In the genomic region with DNA sequence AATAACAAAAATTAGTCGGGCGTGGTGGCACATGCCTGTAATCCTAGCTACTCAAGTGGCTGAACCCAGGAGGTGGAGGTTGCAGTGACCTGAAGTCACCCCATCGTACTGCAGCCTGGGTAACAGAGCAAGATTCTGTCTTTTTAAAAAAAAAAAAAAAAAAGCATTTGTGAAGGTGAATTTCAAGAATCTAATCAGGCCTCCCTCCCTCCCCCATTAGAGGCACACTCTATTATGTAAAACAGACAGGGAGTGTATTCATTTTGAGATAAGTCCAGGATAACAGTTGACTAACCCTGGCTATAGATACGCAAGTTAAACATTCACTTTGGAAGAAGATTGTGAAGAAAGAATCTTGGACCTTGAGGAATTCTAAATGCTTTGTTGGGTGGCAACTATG, we compare ENCODE assay signal across 9 cellular contexts. TPM values are rescaled to one million over a fixed set of nuclear protein-coding genes. Genes with fewer than 3 reads are reported as not detected.
DNase-seq lines count a peak whose midpoint lies in the region; ATAC-seq and TF ChIP-seq lines count a peak whose summit lies in the region.
"Had no signal": no experiment of that assay in that cellular context is flagged by ENCODE, and none has a peak within 500 bp of the region (broad histone marks: within the 10 kb centered on the region; RNA-seq: fewer than 3 reads in every experiment).

No MANE protein-coding gene starts in this region.

- H3K4ac ChIP-seq in mesendoderm (ENCODE audit: low read depth, low read length) = no peak overlapping the region

- TF ChIP-seq EP300 in upper lobe of left lung (IDR thresholded peaks at IDR 0.05) = no peak

- DNase-seq in heart right ventricle (no peak), left cardiac atrium (no peak), mesendoderm (peak; percentile 73), upper lobe of left lung (no peak), HCEC 1CT (no peak)
- DNase-seq: NCI-H1694 treated with DMSO at 0.1 percent for 48 hours had no signal

- intact Hi-C loops in heart right ventricle (cut with DNase I) (loop anchor here in 4 of 10 donors (5.0 to 10.0 kb wide), 5 partner anchors 235 to 300 kb away; partner anchors contain the start of gene AMN1 (in 2 of the 4)), left cardiac atrium (cut with DNase I) (no loop called here)

- H3K9me3 ChIP-seq in heart right ventricle (peaks cover 0 to 4% (median 0%) of the 10 kb centered on the region in 11 donors), upper lobe of left lung (no peaks in the 10 kb centered on the region)

- H3K27ac ChIP-seq in heart right ventricle (peak overlapping the region in 3 of 10 donors; percentile 96 to 97 (median 96)), mesendoderm (ENCODE audit: low read depth, low read length) (peak overlapping the region; percentile 28), upper lobe of left lung (peak overlapping the region in 3 of 4 donors; percentile 42 to 97 (median 50))

- H3K36me3 ChIP-seq in heart right ventricle (peaks cover 0 to 59% (median 0%) of the 10 kb centered on the region in 9 donors), mesendoderm (ENCODE audit: control insufficient read depth, insufficient read depth, low read length) (no peaks in the 10 kb centered on the region), upper lobe of left lung (peaks cover 0 to 42% (median 4%) of the 10 kb centered on the region in 4 donors)

- H3K9ac ChIP-seq in mesendoderm (ENCODE audit: low read length) = peak overlapping the region; percentile 89

- peaks cover 5 to 74% (median 58%) of the 10 kb centered on the region in 9 donors for H3K4me1 ChIP-seq in heart right ventricle
- H3K4me1 ChIP-seq in mesendoderm (ENCODE audit: control insufficient read depth, low read depth, low read length) = peaks cover 14% of the 10 kb centered on the region
- H3K4me1 ChIP-seq in upper lobe of left lung = peaks cover 35 to 64% (median 44%) of the 10 kb centered on the region in 4 donors

- no peak overlapping the region for H2BK120ac ChIP-seq in mesendoderm (ENCODE audit: low read depth, low read length)

- H4K5ac ChIP-seq in mesendoderm (ENCODE audit: low read length) = no peak overlapping the region

- WGBS in heart right ventricle, 2 donors = 68 to 72% methylated on average over 4 of the region's 4 CpGs
- WGBS in mesendoderm (ENCODE audit: extremely low coverage, insufficient coverage, low lambda C conversion rate) = no CpG with 5 or more reads among the region's 4 CpGs
- WGBS in upper lobe of left lung, 2 donors = 65 to 68% methylated on average over 4 of the region's 4 CpGs

- H3K36me3 Mint-ChIP-seq in activated naive CD8-positive, alpha-beta T cell = peaks cover 39% of the 10 kb centered on the region

- no peak overlapping the region for H3K18ac ChIP-seq in mesendoderm (ENCODE audit: low read length)

- peaks cover 72% of the 10 kb centered on the region for H3K79me2 ChIP-seq in mesendoderm (ENCODE audit: control insufficient read depth, insufficient read depth, low read length)

- no peak for TF ChIP-seq CTCF in heart right ventricle (IDR thresholded peaks at IDR 0.05)
- TF ChIP-seq CTCF in upper lobe of left lung (IDR thresholded peaks at IDR 0.05) = no peak

- H3K4me1 Mint-ChIP-seq in activated naive CD8-positive, alpha-beta T cell (ENCODE audit: low read depth) = peaks cover 81% of the 10 kb centered on the region

- H3K23ac ChIP-seq in mesendoderm (ENCODE audit: low read length) = no peak overlapping the region

- no peak overlapping the region for H3K4me2 ChIP-seq in mesendoderm (ENCODE audit: low read length)

- H3K56ac ChIP-seq in mesendoderm (ENCODE audit: low read length) = peak overlapping the region; percentile 29

- H4K8ac ChIP-seq in mesendoderm (ENCODE audit: low read depth, low read length) = no peak overlapping the region

- H3K79me1 ChIP-seq in mesendoderm (ENCODE audit: low read length) = peaks cover 3% of the 10 kb centered on the region

- no peak overlapping the region for H2AK5ac ChIP-seq in mesendoderm (ENCODE audit: low read length)

- H2BK5ac ChIP-seq in mesendoderm (ENCODE audit: low read length) = no peak overlapping the region

- H3K4me3 ChIP-seq in heart right ventricle = peak overlapping the region in 6 of 10 donors; percentile 69 to 86 (median 76)
- H3K4me3 ChIP-seq in mesendoderm (ENCODE audit: low read length) = no peak overlapping the region
- H3K4me3 ChIP-seq in upper lobe of left lung = peak overlapping the region in 3 of 4 donors; percentile 81 to 86 (median 82)

- H3K4me3 Mint-ChIP-seq in activated naive CD8-positive, alpha-beta T cell = peak overlapping the region; percentile 95

- H3K27me3 Mint-ChIP-seq in activated naive CD8-positive, alpha-beta T cell = no peaks in the 10 kb centered on the region

- H3K27me3 ChIP-seq in heart right ventricle (no peaks in the 10 kb centered on the region), mesendoderm (ENCODE audit: insufficient read depth, low read length, poor library complexity) (no peaks in the 10 kb centered on the region), upper lobe of left lung (no peaks in the 10 kb centered on the region)

- no peak for TF ChIP-seq POLR2A in upper lobe of left lung (IDR thresholded peaks at IDR 0.05)

- ATAC-seq in heart right ventricle (no peak), left cardiac atrium (no peak), upper lobe of left lung (ENCODE audit: low FRiP score in 2 of 2) (no peak), GM18498 (IDR thresholded peaks at IDR 0.05; ENCODE audit: unreplicated experiment) (no peak), GM19351 (IDR thresholded peaks at IDR 0.05; ENCODE audit: unreplicated experiment) (no peak)

- peak overlapping the region; percentile 98 for H3K27ac Mint-ChIP-seq in activated naive CD8-positive, alpha-beta T cell

- peaks cover 11% of the 10 kb centered on the region for H3K9me3 Mint-ChIP-seq in activated naive CD8-positive, alpha-beta T cell (ENCODE audit: low read depth)

- H2BK15ac ChIP-seq in mesendoderm (replicated peaks; ENCODE audit: low read depth) = no peak overlapping the region

RNA-seq across cellular contexts. Expression of gene RESF1, which starts 2.9 kb away (rescaled TPM):
- total RNA-seq in heart right ventricle = 10 to 100 TPM; 15.0 to 36.3 (median 19.3) TPM
- polyA plus RNA-seq in heart right ventricle = 10 to 100 TPM in 1 of 2 donors, 1 to 10 TPM in 1; 8.8 to 71.5 TPM
- total RNA-seq in left cardiac atrium = 10 to 100 TPM; 19.8 to 31.2 TPM
- 90.8 TPM for polyA plus RNA-seq in mesendoderm (2013, experiment 1 of 2)
- 95.0 TPM for polyA plus RNA-seq in mesendoderm (2013, experiment 2 of 2)
- 100 to 1,000 TPM in 2 of 6 donors, 10 to 100 TPM in 4; 29.7 to 124 (median 64.8) TPM for total RNA-seq in upper lobe of left lung
